Comparison of ENCODE assay signal across 1 cellular context in genomic region chr20:38173237-38174156, GRCh38.
TF ChIP-seq lines count a peak whose summit lies in the region.

No MANE protein-coding gene starts in this region.

TF ChIP-seq in HepG2, 621 proteins besides CTCF, POLR2A, EP300 and RAD21 (continued from another document and continues in another):
- no peak for TF ChIP-seq ZNF780A (CRISPR knock-in tag; IDR thresholded peaks at IDR 0.05)
- TF ChIP-seq ZNF253 (CRISPR knock-in tag; IDR thresholded peaks at IDR 0.05; ENCODE audit: borderline replicate concordance), result 0 out of 2 replicates have a peak, but pooled peaks have one; percentile 44
- TF ChIP-seq, protein P1, sequence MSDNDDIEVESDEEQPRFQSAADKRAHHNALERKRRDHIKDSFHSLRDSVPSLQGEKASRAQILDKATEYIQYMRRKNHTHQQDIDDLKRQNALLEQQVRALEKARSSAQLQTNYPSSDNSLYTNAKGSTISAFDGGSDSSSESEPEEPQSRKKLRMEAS (IDR thresholded peaks at IDR 0.05), result peak; percentile 63
- 0 out of 2 replicates have a peak, but pooled peaks have one; percentile 34 for TF ChIP-seq ZNF280B (CRISPR knock-in tag; IDR thresholded peaks at IDR 0.05; ENCODE audit: borderline replicate concordance)
- 0 out of 2 replicates have a peak, but pooled peaks have one; percentile 9 for TF ChIP-seq HOXA3 (CRISPR knock-in tag; IDR thresholded peaks at IDR 0.05)
- no peak for TF ChIP-seq ZNF260 (CRISPR knock-in tag; IDR thresholded peaks at IDR 0.05; ENCODE audit: borderline replicate concordance, low read depth)
- TF ChIP-seq, protein P2, sequence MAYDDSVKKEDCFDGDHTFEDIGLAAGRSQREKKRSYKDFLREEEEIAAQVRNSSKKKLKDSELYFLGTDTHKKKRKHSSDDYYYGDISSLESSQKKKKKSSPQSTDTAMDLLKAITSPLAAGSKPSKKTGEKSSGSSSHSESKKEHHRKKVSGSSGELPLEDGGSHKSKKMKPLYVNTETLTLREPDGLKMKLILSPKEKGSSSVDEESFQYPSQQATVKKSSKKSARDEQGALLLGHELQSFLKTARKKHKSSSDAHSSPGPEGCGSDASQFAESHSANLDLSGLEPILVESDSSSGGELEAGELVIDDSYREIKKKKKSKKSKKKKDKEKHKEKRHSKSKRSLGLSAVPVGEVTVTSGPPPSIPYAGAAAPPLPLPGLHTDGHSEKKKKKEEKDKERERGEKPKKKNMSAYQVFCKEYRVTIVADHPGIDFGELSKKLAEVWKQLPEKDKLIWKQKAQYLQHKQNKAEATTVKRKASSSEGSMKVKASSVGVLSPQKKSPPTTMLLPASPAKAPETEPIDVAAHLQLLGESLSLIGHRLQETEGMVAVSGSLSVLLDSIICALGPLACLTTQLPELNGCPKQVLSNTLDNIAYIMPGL (CRISPR knock-in tag; IDR thresholded peaks at IDR 0.05; ENCODE audit: borderline replicate concordance in 1 of 2, low read depth in 1 of 2), result peak in 1 of 2 experiments; percentile 45; a peak in 1 of 4 replicates
- no peak for TF ChIP-seq NBN (conservative IDR thresholded peaks at IDR 0.05)
- TF ChIP-seq FOSL2 (CRISPR knock-in tag; IDR thresholded peaks at IDR 0.05), result peak; percentile 92
- 0 out of 2 replicates have a peak, but pooled peaks have one; percentile 42 for TF ChIP-seq SALL1 (CRISPR knock-in tag; IDR thresholded peaks at IDR 0.05)
- TF ChIP-seq KDM1A (CRISPR knock-in tag; IDR thresholded peaks at IDR 0.05), result peak; percentile 67; the same call in 1 of the 2 replicates
- 0 out of 2 replicates have a peak, but pooled peaks have one; percentile 34 for TF ChIP-seq THAP11 (CRISPR knock-in tag; IDR thresholded peaks at IDR 0.05)
- TF ChIP-seq TEAD3 (CRISPR knock-in tag; optimal IDR thresholded peaks at IDR 0.05; ENCODE audit: borderline replicate concordance), result peak; percentile 63
- TF ChIP-seq SOX13 (IDR thresholded peaks at IDR 0.05), result no peak
- peak in 1 of 2 experiments; percentile 47; a peak in 2 of 4 replicates for TF ChIP-seq SOX13 (CRISPR knock-in tag; conservative IDR thresholded peaks at IDR 0.05 in 1 of 2, IDR thresholded peaks at IDR 0.05 in 1 of 2)
- TF ChIP-seq ZNF501 (CRISPR knock-in tag; IDR thresholded peaks at IDR 0.05), result 0 out of 2 replicates have a peak, but pooled peaks have one; percentile 24
- TF ChIP-seq ZBTB20 (CRISPR knock-in tag; IDR thresholded peaks at IDR 0.05; ENCODE audit: borderline replicate concordance, low read depth), result no peak
- TF ChIP-seq ZNF605 (CRISPR knock-in tag; IDR thresholded peaks at IDR 0.05), result peak; percentile 75; the same call in 1 of the 2 replicates
- TF ChIP-seq, protein P3, sequence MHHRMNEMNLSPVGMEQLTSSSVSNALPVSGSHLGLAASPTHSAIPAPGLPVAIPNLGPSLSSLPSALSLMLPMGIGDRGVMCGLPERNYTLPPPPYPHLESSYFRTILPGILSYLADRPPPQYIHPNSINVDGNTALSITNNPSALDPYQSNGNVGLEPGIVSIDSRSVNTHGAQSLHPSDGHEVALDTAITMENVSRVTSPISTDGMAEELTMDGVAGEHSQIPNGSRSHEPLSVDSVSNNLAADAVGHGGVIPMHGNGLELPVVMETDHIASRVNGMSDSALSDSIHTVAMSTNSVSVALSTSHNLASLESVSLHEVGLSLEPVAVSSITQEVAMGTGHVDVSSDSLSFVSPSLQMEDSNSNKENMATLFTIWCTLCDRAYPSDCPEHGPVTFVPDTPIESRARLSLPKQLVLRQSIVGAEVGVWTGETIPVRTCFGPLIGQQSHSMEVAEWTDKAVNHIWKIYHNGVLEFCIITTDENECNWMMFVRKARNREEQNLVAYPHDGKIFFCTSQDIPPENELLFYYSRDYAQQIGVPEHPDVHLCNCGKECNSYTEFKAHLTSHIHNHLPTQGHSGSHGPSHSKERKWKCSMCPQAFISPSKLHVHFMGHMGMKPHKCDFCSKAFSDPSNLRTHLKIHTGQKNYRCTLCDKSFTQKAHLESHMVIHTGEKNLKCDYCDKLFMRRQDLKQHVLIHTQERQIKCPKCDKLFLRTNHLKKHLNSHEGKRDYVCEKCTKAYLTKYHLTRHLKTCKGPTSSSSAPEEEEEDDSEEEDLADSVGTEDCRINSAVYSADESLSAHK (CRISPR knock-in tag; IDR thresholded peaks at IDR 0.05; ENCODE audit: borderline replicate concordance), result no peak
- TF ChIP-seq ZNF335 (CRISPR knock-in tag; IDR thresholded peaks at IDR 0.05), result peak; percentile 23; the same call in 1 of the 2 replicates
- TF ChIP-seq HMG20A (CRISPR knock-in tag; IDR thresholded peaks at IDR 0.05; ENCODE audit: borderline replicate concordance), result peak; percentile 14; the same call in 1 of the 2 replicates
- TF ChIP-seq SIX4 (CRISPR knock-in tag; IDR thresholded peaks at IDR 0.05), result peak; percentile 33; the same call in 1 of the 2 replicates
- TF ChIP-seq, protein P4, sequence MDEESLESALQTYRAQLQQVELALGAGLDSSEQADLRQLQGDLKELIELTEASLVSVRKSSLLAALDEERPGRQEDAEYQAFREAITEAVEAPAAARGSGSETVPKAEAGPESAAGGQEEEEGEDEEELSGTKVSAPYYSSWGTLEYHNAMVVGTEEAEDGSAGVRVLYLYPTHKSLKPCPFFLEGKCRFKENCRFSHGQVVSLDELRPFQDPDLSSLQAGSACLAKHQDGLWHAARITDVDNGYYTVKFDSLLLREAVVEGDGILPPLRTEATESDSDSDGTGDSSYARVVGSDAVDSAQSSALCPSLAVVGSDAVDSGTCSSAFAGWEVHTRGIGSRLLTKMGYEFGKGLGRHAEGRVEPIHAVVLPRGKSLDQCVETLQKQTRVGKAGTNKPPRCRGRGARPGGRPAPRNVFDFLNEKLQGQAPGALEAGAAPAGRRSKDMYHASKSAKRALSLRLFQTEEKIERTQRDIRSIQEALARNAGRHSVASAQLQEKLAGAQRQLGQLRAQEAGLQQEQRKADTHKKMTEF (CRISPR knock-in tag; IDR thresholded peaks at IDR 0.05), result 0 out of 2 replicates have a peak, but pooled peaks have one; percentile 27
- TF ChIP-seq, protein P5, sequence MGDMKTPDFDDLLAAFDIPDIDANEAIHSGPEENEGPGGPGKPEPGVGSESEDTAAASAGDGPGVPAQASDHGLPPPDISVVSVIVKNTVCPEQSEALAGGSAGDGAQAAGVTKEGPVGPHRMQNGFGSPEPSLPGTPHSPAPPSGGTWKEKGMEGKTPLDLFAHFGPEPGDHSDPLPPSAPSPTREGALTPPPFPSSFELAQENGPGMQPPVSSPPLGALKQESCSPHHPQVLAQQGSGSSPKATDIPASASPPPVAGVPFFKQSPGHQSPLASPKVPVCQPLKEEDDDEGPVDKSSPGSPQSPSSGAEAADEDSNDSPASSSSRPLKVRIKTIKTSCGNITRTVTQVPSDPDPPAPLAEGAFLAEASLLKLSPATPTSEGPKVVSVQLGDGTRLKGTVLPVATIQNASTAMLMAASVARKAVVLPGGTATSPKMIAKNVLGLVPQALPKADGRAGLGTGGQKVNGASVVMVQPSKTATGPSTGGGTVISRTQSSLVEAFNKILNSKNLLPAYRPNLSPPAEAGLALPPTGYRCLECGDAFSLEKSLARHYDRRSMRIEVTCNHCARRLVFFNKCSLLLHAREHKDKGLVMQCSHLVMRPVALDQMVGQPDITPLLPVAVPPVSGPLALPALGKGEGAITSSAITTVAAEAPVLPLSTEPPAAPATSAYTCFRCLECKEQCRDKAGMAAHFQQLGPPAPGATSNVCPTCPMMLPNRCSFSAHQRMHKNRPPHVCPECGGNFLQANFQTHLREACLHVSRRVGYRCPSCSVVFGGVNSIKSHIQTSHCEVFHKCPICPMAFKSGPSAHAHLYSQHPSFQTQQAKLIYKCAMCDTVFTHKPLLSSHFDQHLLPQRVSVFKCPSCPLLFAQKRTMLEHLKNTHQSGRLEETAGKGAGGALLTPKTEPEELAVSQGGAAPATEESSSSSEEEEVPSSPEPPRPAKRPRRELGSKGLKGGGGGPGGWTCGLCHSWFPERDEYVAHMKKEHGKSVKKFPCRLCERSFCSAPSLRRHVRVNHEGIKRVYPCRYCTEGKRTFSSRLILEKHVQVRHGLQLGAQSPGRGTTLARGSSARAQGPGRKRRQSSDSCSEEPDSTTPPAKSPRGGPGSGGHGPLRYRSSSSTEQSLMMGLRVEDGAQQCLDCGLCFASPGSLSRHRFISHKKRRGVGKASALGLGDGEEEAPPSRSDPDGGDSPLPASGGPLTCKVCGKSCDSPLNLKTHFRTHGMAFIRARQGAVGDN (CRISPR knock-in tag; IDR thresholded peaks at IDR 0.05), result peak; percentile 51
- 0 out of 2 replicates have a peak, but pooled peaks have one; percentile 33 for TF ChIP-seq TFE3 (CRISPR knock-in tag; IDR thresholded peaks at IDR 0.05)
- TF ChIP-seq, protein P6, sequence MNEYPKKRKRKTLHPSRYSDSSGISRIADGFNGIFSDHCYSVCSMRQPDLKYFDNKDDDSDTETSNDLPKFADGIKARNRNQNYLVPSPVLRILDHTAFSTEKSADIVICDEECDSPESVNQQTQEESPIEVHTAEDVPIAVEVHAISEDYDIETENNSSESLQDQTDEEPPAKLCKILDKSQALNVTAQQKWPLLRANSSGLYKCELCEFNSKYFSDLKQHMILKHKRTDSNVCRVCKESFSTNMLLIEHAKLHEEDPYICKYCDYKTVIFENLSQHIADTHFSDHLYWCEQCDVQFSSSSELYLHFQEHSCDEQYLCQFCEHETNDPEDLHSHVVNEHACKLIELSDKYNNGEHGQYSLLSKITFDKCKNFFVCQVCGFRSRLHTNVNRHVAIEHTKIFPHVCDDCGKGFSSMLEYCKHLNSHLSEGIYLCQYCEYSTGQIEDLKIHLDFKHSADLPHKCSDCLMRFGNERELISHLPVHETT (CRISPR knock-in tag; conservative IDR thresholded peaks at IDR 0.05), result 0 out of 2 replicates have a peak, but pooled peaks have one; percentile 56
- peak; percentile 63 for TF ChIP-seq ZNF331 (CRISPR knock-in tag; IDR thresholded peaks at IDR 0.05)
- TF ChIP-seq, protein P7, sequence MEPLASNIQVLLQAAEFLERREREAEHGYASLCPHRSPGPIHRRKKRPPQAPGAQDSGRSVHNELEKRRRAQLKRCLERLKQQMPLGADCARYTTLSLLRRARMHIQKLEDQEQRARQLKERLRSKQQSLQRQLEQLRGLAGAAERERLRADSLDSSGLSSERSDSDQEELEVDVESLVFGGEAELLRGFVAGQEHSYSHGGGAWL (CRISPR knock-in tag; IDR thresholded peaks at IDR 0.05), result peak; percentile 70
- TF ChIP-seq MTERF4 (CRISPR knock-in tag; IDR thresholded peaks at IDR 0.05), result no peak
- 0 out of 2 replicates have a peak, but pooled peaks have one; percentile 2 for TF ChIP-seq CEBPG (CRISPR knock-in tag; IDR thresholded peaks at IDR 0.05)
- 0 out of 2 replicates have a peak, but pooled peaks have one; percentile 38 for TF ChIP-seq ZNF614 (CRISPR knock-in tag; IDR thresholded peaks at IDR 0.05; ENCODE audit: borderline replicate concordance)
- no peak for TF ChIP-seq ARNT2 (CRISPR knock-in tag; IDR thresholded peaks at IDR 0.05; ENCODE audit: low read depth)
- no peak for TF ChIP-seq SP1 (IDR thresholded peaks at IDR 0.05)
- peak; percentile 27; the same call in 1 of the 2 replicates for TF ChIP-seq SP1 (CRISPR knock-in tag; IDR thresholded peaks at IDR 0.05)
- peak; percentile 59 for TF ChIP-seq KAT8 (CRISPR knock-in tag; IDR thresholded peaks at IDR 0.05)
- TF ChIP-seq BHLHE40 (IDR thresholded peaks at IDR 0.05; ENCODE audit: low read length), result 0 out of 2 replicates have a peak, but pooled peaks have one; percentile 7
- TF ChIP-seq MEIS2 (CRISPR knock-in tag; IDR thresholded peaks at IDR 0.05), result peak; percentile 63; the same call in 1 of the 2 replicates
- TF ChIP-seq ZNF205 (CRISPR knock-in tag; IDR thresholded peaks at IDR 0.05), result peak; percentile 54; the same call in 1 of the 2 replicates
- peak; percentile 38; the same call in 1 of the 2 replicates for TF ChIP-seq NFATC3 (CRISPR knock-in tag; IDR thresholded peaks at IDR 0.05)
- peak; percentile 56; the same call in 1 of the 2 replicates for TF ChIP-seq ZBTB43 (CRISPR knock-in tag; conservative IDR thresholded peaks at IDR 0.05)
- no peak for TF ChIP-seq ZNF776 (CRISPR knock-in tag; IDR thresholded peaks at IDR 0.05)
- no peak for TF ChIP-seq NFRKB (IDR thresholded peaks at IDR 0.05)
- no peak for TF ChIP-seq CAMTA2 (CRISPR knock-in tag; IDR thresholded peaks at IDR 0.05; ENCODE audit: borderline replicate concordance)
